ENCODE assay signal across 14 cellular contexts in genomic region chr2:72755647-72756423, GRCh38.
DNase-seq lines count a peak whose midpoint lies in the region; ATAC-seq and TF ChIP-seq lines count a peak whose summit lies in the region.
"Had no signal": no experiment of that assay in that cellular context is flagged by ENCODE, and none has a peak within 500 bp of the region (broad histone marks: within the 10 kb centered on the region; RNA-seq: fewer than 3 reads in every experiment).

No MANE protein-coding gene starts in this region.

- H3K27ac Mint-ChIP-seq in H9: peak overlapping the region in 2 of 3 experiments; percentile 11 to 80; a peak in 5 of 7 replicates
- H3K27ac Mint-ChIP-seq: activated naive CD4-positive, alpha-beta T cell treated with anti-CD3 and anti-CD28 coated beads, Interleukin-2, amount 50 U/mL, for 24 hours; stimulated activated naive CD8-positive, alpha-beta T cell treated with anti-CD3 and anti-CD28 coated beads, Interleukin-15, amount 100 ng/mL, for 72 hours had no signal

- no peak overlapping the region for H3K4ac ChIP-seq in H9 (ENCODE audit: low read depth, low read length)

- H3K79me2 ChIP-seq in H9 (ENCODE audit: insufficient read depth, low read length): no peaks in the 10 kb centered on the region

- H3K4me1 ChIP-seq in H9 (ENCODE audit: insufficient read depth, low read length): peaks cover 6% of the 10 kb centered on the region; the same call in 1 of the 2 replicates
- H3K4me1 ChIP-seq: BLaER1 treated with 17β-estradiol and CSF1 and Interleukin-3, amounts not matched to agents 10 nM and 100 nM had no signal

- no peak overlapping the region for H2BK20ac ChIP-seq in H9 (ENCODE audit: low read depth, low read length, poor library complexity, severe bottlenecking)

- H3K23ac ChIP-seq in H9 (ENCODE audit: insufficient read length, low read depth, low read length): no peak overlapping the region

- H3K9me3 Mint-ChIP-seq in H9: no peaks in the 10 kb centered on the region
- H3K9me3 Mint-ChIP-seq: activated naive CD4-positive, alpha-beta T cell treated with anti-CD3 and anti-CD28 coated beads, Interleukin-2, amount 50 U/mL, for 24 hours; stimulated activated naive CD8-positive, alpha-beta T cell treated with anti-CD3 and anti-CD28 coated beads, Interleukin-15, amount 100 ng/mL, for 72 hours had no signal

- no peak overlapping the region for H4K91ac ChIP-seq in H9 (ENCODE audit: insufficient read length, low read depth, low read length)

- no peak overlapping the region for H2AFZ ChIP-seq in H9 (ENCODE audit: low read length)

- H3K14ac ChIP-seq in H9 (ENCODE audit: insufficient read depth, low read length): no peak overlapping the region

- H3K27ac ChIP-seq in H9 (ENCODE audit: insufficient read length, low read depth, low read length) (no peak overlapping the region), SK-N-MC (peak overlapping the region; percentile 62)
- H3K27ac ChIP-seq: BLaER1 treated with 17β-estradiol and CSF1 and Interleukin-3, amounts not matched to agents 10 nM and 100 nM; gastrocnemius medialis had no signal

- H3K27me3 Mint-ChIP-seq in H9 (ENCODE audit: low read depth): no peaks in the 10 kb centered on the region
- H3K27me3 Mint-ChIP-seq: activated naive CD4-positive, alpha-beta T cell treated with anti-CD3 and anti-CD28 coated beads, Interleukin-2, amount 50 U/mL, for 24 hours; stimulated activated naive CD8-positive, alpha-beta T cell treated with anti-CD3 and anti-CD28 coated beads, Interleukin-15, amount 100 ng/mL, for 72 hours had no signal

- H3K36me3 ChIP-seq in SK-N-MC (ENCODE audit: insufficient read depth, low read length): no peaks in the 10 kb centered on the region
- H3K36me3 ChIP-seq: gastrocnemius medialis had no signal

- H3K18ac ChIP-seq in H9 (ENCODE audit: insufficient read length, low read depth, low read length): no peak overlapping the region

- H3K9me3 ChIP-seq in H9 (ENCODE audit: control insufficient read depth, low read depth, low read length) (no peaks in the 10 kb centered on the region), SK-N-MC (ENCODE audit: low read depth, low read length) (no peaks in the 10 kb centered on the region)
- H3K9me3 ChIP-seq: gastrocnemius medialis had no signal

- TF ChIP-seq CTCF in H9 (conservative IDR thresholded peaks at IDR 0.05): no peak

- intact Hi-C loops in posterior vena cava (cut with DNase I): no loop called here

- no peak overlapping the region for H2BK5ac ChIP-seq in H9 (ENCODE audit: insufficient read length, low read length)

- peaks cover 10 to 14% of the 10 kb centered on the region in 2 experiments for H3K4me1 Mint-ChIP-seq in H9
- H3K4me1 Mint-ChIP-seq: activated naive CD4-positive, alpha-beta T cell treated with anti-CD3 and anti-CD28 coated beads, Interleukin-2, amount 50 U/mL, for 24 hours; stimulated activated naive CD8-positive, alpha-beta T cell treated with anti-CD3 and anti-CD28 coated beads, Interleukin-15, amount 100 ng/mL, for 72 hours had no signal

- H2BK120ac ChIP-seq in H9 (ENCODE audit: low read depth, low read length, poor library complexity, severe bottlenecking): no peak overlapping the region

- peaks cover 0 to 6% (median 2%) of the 10 kb centered on the region in 3 experiments; a peak in 3 of 7 replicates for H3K36me3 Mint-ChIP-seq in H9 (ENCODE audit: insufficient read depth in 1 of 3, low read depth in 3 of 3)

- ATAC-seq in HG02610 (IDR thresholded peaks at IDR 0.05; ENCODE audit: unreplicated experiment) (no peak), GM19463 (IDR thresholded peaks at IDR 0.05; ENCODE audit: unreplicated experiment) (no peak)
- ATAC-seq: stimulated activated naive CD8-positive, alpha-beta T cell treated with anti-CD3 and anti-CD28 coated beads, Interleukin-15, amount 100 ng/mL, for 72 hours had no signal

- H3K23me2 ChIP-seq in H9 (ENCODE audit: insufficient read length, low read depth, low read length, poor library complexity, severe bottlenecking): no peaks in the 10 kb centered on the region

- H3K27me3 ChIP-seq in H9 (ENCODE audit: insufficient read depth, low read length): no peaks in the 10 kb centered on the region
- H3K27me3 ChIP-seq: BLaER1 treated with 17β-estradiol and CSF1 and Interleukin-3, amounts not matched to agents 10 nM and 100 nM; gastrocnemius medialis had no signal

- no peak overlapping the region for H3K4me3 Mint-ChIP-seq in H9
- H3K4me3 Mint-ChIP-seq: activated naive CD4-positive, alpha-beta T cell treated with anti-CD3 and anti-CD28 coated beads, Interleukin-2, amount 50 U/mL, for 24 hours; stimulated activated naive CD8-positive, alpha-beta T cell treated with anti-CD3 and anti-CD28 coated beads, Interleukin-15, amount 100 ng/mL, for 72 hours had no signal

- H3K9ac ChIP-seq in H9 (ENCODE audit: extremely low read depth, insufficient read length, low read length): no peak overlapping the region
- no peak overlapping the region for H3K9ac ChIP-seq in SK-N-MC (ENCODE audit: insufficient read length)
- H3K9ac ChIP-seq: BLaER1 treated with 17β-estradiol and CSF1 and Interleukin-3, amounts not matched to agents 10 nM and 100 nM had no signal

- DNase-seq in AG08395 (ENCODE audit: low spot score) (peak; percentile 46), H9 (no peak), SK-N-MC (ENCODE audit: low read depth, low spot score) (no peak), fibroblast of the conjunctiva (ENCODE audit: low read depth) (peak; percentile 12), GOT3 (lab: John Stamatoyannopoulos, UW) (no peak), posterior vena cava (ENCODE audit: low spot score) (no peak)
- DNase-seq: gastrocnemius medialis; NCI-H748 treated with DMSO at 0.1 percent for 48 hours; SHP77; stimulated activated naive CD8-positive, alpha-beta T cell treated with anti-CD3 and anti-CD28 coated beads, Interleukin-15, amount 100 ng/mL, for 72 hours had no signal

- H4K8ac ChIP-seq in H9 (replicated peaks; ENCODE audit: insufficient read length, low read depth, low read length): no peak overlapping the region

- H4K5ac ChIP-seq in H9 (ENCODE audit: insufficient read length, low read depth, low read length): no peak overlapping the region

- H2BK12ac ChIP-seq in H9 (ENCODE audit: insufficient read length, low read depth, low read length): no peak overlapping the region

- H3K4me2 ChIP-seq in H9 (ENCODE audit: insufficient read depth, insufficient read length, low read length): no peak overlapping the region
- H3K4me2 ChIP-seq: BLaER1 treated with 17β-estradiol and CSF1 and Interleukin-3, amounts not matched to agents 10 nM and 100 nM had no signal

- no peak overlapping the region for H3K56ac ChIP-seq in H9 (ENCODE audit: insufficient read length, low read depth, low read length)

- no peak overlapping the region for H2AK5ac ChIP-seq in H9 (ENCODE audit: insufficient read length, low read length)

- H3K79me1 ChIP-seq in H9 (ENCODE audit: insufficient read depth, low read depth, low read length, poor library complexity, severe bottlenecking): no peaks in the 10 kb centered on the region

- H3K4me3 ChIP-seq in SK-N-MC: no peak overlapping the region
- H3K4me3 ChIP-seq: BLaER1 treated with 17β-estradiol and CSF1 and Interleukin-3, amounts not matched to agents 10 nM and 100 nM; gastrocnemius medialis had no signal

- no CpG with 5 or more reads among the region's 4 CpGs for WGBS in H9 (ENCODE audit: extremely low coverage, insufficient read length, low lambda C conversion rate)

- H2BK15ac ChIP-seq in H9 (ENCODE audit: low read depth, low read length): no peak overlapping the region

- H4K20me1 ChIP-seq in H9 (ENCODE audit: control insufficient read depth, insufficient read depth, insufficient read length): no peaks in the 10 kb centered on the region
- H4K20me1 ChIP-seq: BLaER1 treated with 17β-estradiol and CSF1 and Interleukin-3, amounts not matched to agents 10 nM and 100 nM had no signal

- H3T11ph ChIP-seq in H9 (ENCODE audit: low read length): no peak overlapping the region

Comparison
In these comparisons a context has a peak if more than half of its experiments do, and no peak if none do; other contexts are left out.
1. DNase-seq: peak in AG08395 (single experiment) and fibroblast of the conjunctiva (single experiment); none in H9 (single experiment), SK-N-MC (single experiment), GOT3 (single experiment) and posterior vena cava (single experiment).